ENCODE assay signal across 26 cellular contexts in the genomic region with DNA sequence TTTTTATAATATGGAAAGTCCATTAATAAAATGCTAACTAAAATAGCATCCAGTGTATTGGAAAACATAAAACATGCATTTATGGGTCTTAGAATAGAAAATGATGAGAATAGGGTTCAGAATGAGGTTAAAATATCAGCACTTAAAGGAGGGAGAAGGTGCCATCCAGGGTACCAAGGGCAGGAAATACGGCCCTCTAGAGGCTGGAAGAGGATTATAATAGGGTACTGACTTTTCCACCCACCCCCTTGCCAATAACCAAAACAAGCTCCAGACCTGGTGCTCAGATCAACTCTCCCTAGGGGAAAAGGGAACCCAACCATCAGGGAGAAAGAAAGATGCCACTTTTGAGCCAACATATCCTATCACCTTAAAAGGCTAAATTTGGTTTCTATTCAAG. TPM values are rescaled to one million over a fixed set of nuclear protein-coding genes. Genes with fewer than 3 reads are reported as not detected.
"Had no signal": no experiment of that assay in that cellular context is flagged by ENCODE, and none has a peak within 500 bp of the region (broad histone marks: within the 10 kb centered on the region; RNA-seq: fewer than 3 reads in every experiment).

No MANE protein-coding gene starts in this region.

- ATAC-seq: activated CD4-positive, CD25-positive, alpha-beta regulatory T cell treated with anti-CD3 and anti-CD28 coated beads, Interleukin-2, amount 50 U/mL, for 24 hours; activated CD8-positive, alpha-beta memory T cell treated with anti-CD3 and anti-CD28 coated beads, Interleukin-2, amount 10 ng/mL, durations not matched to agents 7 days and 5 days; activated CD8-positive, alpha-beta T cell treated with anti-CD3 and anti-CD28 coated beads for 36 hours; left colon; pancreas; psoas muscle; T-helper 17 cell had no signal

- H3K27ac ChIP-seq: pancreas, psoas muscle, right atrium auricular region, thoracic aorta had no signal

- DNase-seq: activated CD4-positive, alpha-beta T cell treated with anti-CD3 and anti-CD28 coated beads, Interleukin-2, amount 10 ng/mL, durations not matched to agents 24 days and 14 days; activated CD8-positive, alpha-beta memory T cell treated with anti-CD3 and anti-CD28 coated beads, Interleukin-2, amount 10 ng/mL, durations not matched to agents 7 days and 5 days; activated CD8-positive, alpha-beta T cell treated with anti-CD3 and anti-CD28 coated beads for 36 hours; activated effector memory CD4-positive, alpha-beta T cell treated with anti-CD3 and anti-CD28 coated beads, Interleukin-2, amount 50 U/mL, for 16 hours; activated naive CD4-positive, alpha-beta T cell treated with anti-CD3 and anti-CD28 coated beads, Interleukin-2, amount 10 ng/mL, durations not matched to agents 7 days and 5 days; activated T-cell treated with anti-CD3 and anti-CD28 coated beads for 4 hours; amygdala; erythroblast; foreskin melanocyte; hippocampal formation; islet precursor cell; left colon; pancreas; psoas muscle; stimulated activated CD4-positive, alpha-beta T cell treated with anti-CD3 and anti-CD28 coated beads, Interleukin-4, amount 100 ng/mL, for 24 hours; stimulated activated naive CD4-positive, alpha-beta T cell treated with Interleukin-2 at 50 U/mL for 16 hours; T-helper 17 cell had no signal

- H3K9me3 ChIP-seq: pancreas, psoas muscle, right atrium auricular region, thoracic aorta had no signal

- H3K4me1 Mint-ChIP-seq: activated CD4-positive, alpha-beta T cell treated with anti-CD3 and anti-CD28 coated beads, Interleukin-2, amount 10 ng/mL, durations not matched to agents 24 days and 14 days; activated CD8-positive, alpha-beta memory T cell treated with anti-CD3 and anti-CD28 coated beads, Interleukin-2, amount 10 ng/mL, durations not matched to agents 7 days and 5 days; activated naive CD4-positive, alpha-beta T cell treated with anti-CD3 and anti-CD28 coated beads, Interleukin-2, amount 10 ng/mL, durations not matched to agents 7 days and 5 days; memory B cell; nephron; T-helper 17 cell had no signal

- H3K27me3 Mint-ChIP-seq: activated CD4-positive, alpha-beta T cell treated with anti-CD3 and anti-CD28 coated beads, Interleukin-2, amount 10 ng/mL, durations not matched to agents 24 days and 14 days; activated CD8-positive, alpha-beta memory T cell treated with anti-CD3 and anti-CD28 coated beads, Interleukin-2, amount 10 ng/mL, durations not matched to agents 7 days and 5 days; activated CD8-positive, alpha-beta T cell treated with anti-CD3 and anti-CD28 coated beads for 36 hours; activated naive CD4-positive, alpha-beta T cell treated with anti-CD3 and anti-CD28 coated beads, Interleukin-2, amount 10 ng/mL, durations not matched to agents 7 days and 5 days; memory B cell; T-helper 17 cell had no signal

- H3K27ac Mint-ChIP-seq: activated CD4-positive, alpha-beta T cell treated with anti-CD3 and anti-CD28 coated beads, Interleukin-2, amount 10 ng/mL, durations not matched to agents 24 days and 14 days; activated CD8-positive, alpha-beta memory T cell treated with anti-CD3 and anti-CD28 coated beads, Interleukin-2, amount 10 ng/mL, durations not matched to agents 7 days and 5 days; activated CD8-positive, alpha-beta T cell treated with anti-CD3 and anti-CD28 coated beads for 36 hours; activated naive CD4-positive, alpha-beta T cell treated with anti-CD3 and anti-CD28 coated beads, Interleukin-2, amount 10 ng/mL, durations not matched to agents 7 days and 5 days; memory B cell; nephron; T-helper 17 cell; type B pancreatic cell had no signal

- H3K4me3 Mint-ChIP-seq: activated CD4-positive, alpha-beta T cell treated with anti-CD3 and anti-CD28 coated beads, Interleukin-2, amount 10 ng/mL, durations not matched to agents 24 days and 14 days; activated CD8-positive, alpha-beta memory T cell treated with anti-CD3 and anti-CD28 coated beads, Interleukin-2, amount 10 ng/mL, durations not matched to agents 7 days and 5 days; activated CD8-positive, alpha-beta T cell treated with anti-CD3 and anti-CD28 coated beads for 36 hours; activated naive CD4-positive, alpha-beta T cell treated with anti-CD3 and anti-CD28 coated beads, Interleukin-2, amount 10 ng/mL, durations not matched to agents 7 days and 5 days; memory B cell; nephron; T-helper 17 cell; type B pancreatic cell had no signal

- H3K4me3 ChIP-seq: pancreas, psoas muscle, right atrium auricular region, thoracic aorta had no signal

- H3K36me3 ChIP-seq: pancreas, right atrium auricular region, thoracic aorta had no signal

- H3K4me1 ChIP-seq: pancreas, psoas muscle, right atrium auricular region had no signal

- H3K9me3 Mint-ChIP-seq: activated CD4-positive, alpha-beta T cell treated with anti-CD3 and anti-CD28 coated beads, Interleukin-2, amount 10 ng/mL, durations not matched to agents 24 days and 14 days; activated CD8-positive, alpha-beta T cell treated with anti-CD3 and anti-CD28 coated beads for 36 hours; activated naive CD4-positive, alpha-beta T cell treated with anti-CD3 and anti-CD28 coated beads, Interleukin-2, amount 10 ng/mL, durations not matched to agents 7 days and 5 days; memory B cell; nephron; type B pancreatic cell had no signal

- H3K36me3 Mint-ChIP-seq: activated CD8-positive, alpha-beta memory T cell treated with anti-CD3 and anti-CD28 coated beads, Interleukin-2, amount 10 ng/mL, durations not matched to agents 7 days and 5 days; activated naive CD4-positive, alpha-beta T cell treated with anti-CD3 and anti-CD28 coated beads, Interleukin-2, amount 10 ng/mL, durations not matched to agents 7 days and 5 days; memory B cell had no signal

- H3K27me3 ChIP-seq: right atrium auricular region had no signal

RNA-seq across cellular contexts. Expression of a gene that starts 26.7 kb away (rescaled TPM):
- total RNA-seq: activated CD4-positive, alpha-beta T cell treated with anti-CD3 and anti-CD28 coated beads, Interleukin-2, amount 10 ng/mL, durations not matched to agents 24 days and 14 days; activated CD8-positive, alpha-beta memory T cell treated with anti-CD3 and anti-CD28 coated beads, Interleukin-2, amount 10 ng/mL, durations not matched to agents 7 days and 5 days; activated CD8-positive, alpha-beta T cell treated with anti-CD3 and anti-CD28 coated beads for 36 hours; bronchial epithelial cell; mononuclear cell; myocyte; T-helper 17 cell had no signal

RNA-seq across cellular contexts. Expression of a gene that starts 32.9 kb away (rescaled TPM):
- total RNA-seq: activated CD4-positive, alpha-beta T cell treated with anti-CD3 and anti-CD28 coated beads, Interleukin-2, amount 10 ng/mL, durations not matched to agents 24 days and 14 days; activated CD8-positive, alpha-beta memory T cell treated with anti-CD3 and anti-CD28 coated beads, Interleukin-2, amount 10 ng/mL, durations not matched to agents 7 days and 5 days; activated CD8-positive, alpha-beta T cell treated with anti-CD3 and anti-CD28 coated beads for 36 hours; bronchial epithelial cell; mononuclear cell; T-helper 17 cell; thoracic aorta had no signal
